Comparison of ENCODE assay signal across 8 cellular contexts in the genomic region with DNA sequence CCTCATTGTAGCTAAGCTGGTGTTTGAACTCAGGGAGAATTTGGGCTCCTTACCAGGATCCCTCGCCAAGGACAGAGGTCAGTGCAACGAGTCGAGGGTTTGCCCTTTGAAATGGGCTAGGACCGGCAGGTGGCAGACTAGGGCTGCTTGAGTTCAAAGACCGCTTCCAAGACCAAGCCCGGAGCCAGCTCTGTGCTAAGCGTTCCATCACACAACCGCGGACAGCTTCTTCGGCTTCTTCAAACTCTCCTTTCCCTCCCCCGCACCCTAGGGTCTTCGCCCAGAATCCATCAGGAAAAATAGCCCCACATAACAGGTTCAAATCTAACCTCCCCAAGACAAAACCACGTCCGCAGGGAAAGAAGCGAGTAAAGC.
DNase-seq lines count a peak whose midpoint lies in the region; ATAC-seq, FAIRE-seq and TF ChIP-seq lines count a peak whose summit lies in the region.

No MANE protein-coding gene starts in this region.

- FAIRE-seq in G401.6 (lab: Jason Lieb, UNC): peak; percentile 30

- no peak for ATAC-seq in GM19467 (IDR thresholded peaks at IDR 0.05; ENCODE audit: unreplicated experiment)

- H3K4me1 ChIP-seq in rectal smooth muscle tissue (ENCODE audit: control insufficient read depth, insufficient read depth, low read length): peaks cover 12% of the 10 kb centered on the region

- DNase-seq in HCEC 1CT (peak; percentile 89), NCI-H1105 treated with DMSO at 0.1 percent for 48 hours (lab: John Stamatoyannopoulos, UW) (peak; percentile 58), T-helper 9 cell (peak; percentile 52), astrocyte of the spinal cord (ENCODE audit: low read depth, low spot score) (peak; percentile 85), hypothalamus (lab: John Stamatoyannopoulos, UW) (peak; percentile 18 to 87 (median 59))

- H3K4me3 ChIP-seq in astrocyte of the spinal cord (ENCODE audit: low read depth, low read length) (peak overlapping the region; percentile 67), rectal smooth muscle tissue (ENCODE audit: low read length) (peak overlapping the region; percentile 84)

- peak; percentile 80 for TF ChIP-seq CTCF in astrocyte of the spinal cord (IDR thresholded peaks at IDR 0.05; ENCODE audit: low read depth, low read length)

- H3K36me3 ChIP-seq in rectal smooth muscle tissue (ENCODE audit: control insufficient read depth, insufficient read depth, low read length): no peaks in the 10 kb centered on the region

- H3K27ac ChIP-seq in rectal smooth muscle tissue (ENCODE audit: low read depth, low read length): peak overlapping the region; percentile 59

- in situ Hi-C loops in astrocyte of the spinal cord (cut with HindIII; ENCODE audit: low sequenced_read_pairs): no loop called here

- H3K27me3 ChIP-seq in rectal smooth muscle tissue (ENCODE audit: control insufficient read depth, insufficient read depth, low read length): no peaks in the 10 kb centered on the region

- H3K9ac ChIP-seq in rectal smooth muscle tissue (ENCODE audit: low read length): peak overlapping the region; percentile 36
